ENCODE assay signal across 8 cellular contexts in the genomic region with DNA sequence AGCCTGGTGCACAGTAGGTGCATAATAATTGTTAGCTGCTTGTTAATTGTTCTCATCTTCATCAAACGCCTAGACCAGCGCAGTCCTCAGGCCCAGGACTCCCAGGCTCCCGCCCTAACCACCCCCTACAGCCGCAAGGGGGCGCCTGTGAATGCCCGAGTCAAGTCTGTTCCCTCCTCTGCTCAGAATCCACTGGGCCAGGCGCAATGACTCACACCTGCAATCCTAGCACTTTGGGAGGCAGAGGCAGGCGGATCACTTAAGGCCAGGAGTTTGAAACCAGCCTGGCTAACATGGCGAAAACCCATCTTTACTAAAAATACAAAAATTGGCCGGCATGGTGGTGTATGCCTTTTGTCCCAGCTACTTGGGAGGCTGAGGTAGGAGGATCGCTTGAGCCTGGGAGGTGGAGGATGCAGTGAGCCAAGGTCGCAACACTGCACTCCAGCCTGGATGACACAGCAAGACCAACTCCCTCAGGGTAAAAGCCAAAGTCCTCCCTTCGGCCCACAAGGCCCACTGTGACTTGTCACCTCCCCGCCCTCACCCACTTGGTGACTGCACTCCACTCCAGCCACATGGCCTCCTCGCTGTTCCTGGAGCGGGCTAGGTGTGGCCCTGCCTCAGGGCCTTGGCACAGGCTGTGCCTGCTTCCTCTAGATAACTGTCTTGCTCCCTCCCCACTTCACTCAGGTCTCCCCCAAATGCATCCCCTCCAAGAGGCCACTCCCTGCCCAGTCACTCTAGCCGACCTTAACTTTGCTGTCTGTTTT. TPM values are rescaled to one million over a fixed set of nuclear protein-coding genes. Genes with fewer than 3 reads are reported as not detected.
DNase-seq lines count a peak whose midpoint lies in the region; ATAC-seq and TF ChIP-seq lines count a peak whose summit lies in the region.

No MANE protein-coding gene starts in this region.

- TF ChIP-seq CTCF in C4-2B (conservative IDR thresholded peaks at IDR 0.05) = peak; percentile 86; the same call in 1 of the 2 replicates
- peak; percentile 66 for TF ChIP-seq CTCF in HL-60 (IDR thresholded peaks at IDR 0.05; ENCODE audit: insufficient read depth, low read length)

- peak; percentile 47 to 72 for DNase-seq in HL-60 (ENCODE audit: low read depth in 1 of 2, low spot score in 1 of 2)
- peak; percentile 60 to 92 for DNase-seq in SJSA1 (ENCODE audit: low read depth in 1 of 2, low spot score in 2 of 2)
- peak; percentile 88 for DNase-seq in activated effector memory CD4-positive, alpha-beta T cell treated with anti-CD3 and anti-CD28 coated beads, Interleukin-2, amount 50 U/mL, for 16 hours
- DNase-seq in glomerular visceral epithelial cell (ENCODE audit: extremely low spot score) = peak; percentile 83
- DNase-seq in pulmonary artery endothelial cell (ENCODE audit: low read depth, low spot score) = peak; percentile 33

- no peak overlapping the region for H3K27ac ChIP-seq in C4-2B
- H3K27ac ChIP-seq in HL-60 (replicated peaks) = no peak overlapping the region
- no peak overlapping the region for H3K27ac ChIP-seq in SJSA1

- ATAC-seq in HG02870 (IDR thresholded peaks at IDR 0.05; ENCODE audit: unreplicated experiment) (no peak), HG03354 (IDR thresholded peaks at IDR 0.05; ENCODE audit: poor library complexity, severe bottlenecking, unreplicated experiment) (no peak)

- H3K36me3 ChIP-seq in SJSA1 = peaks cover 16% of the 10 kb centered on the region; the same call in 1 of the 2 replicates

- H3K4me1 ChIP-seq in SJSA1 (replicated peaks) = no peaks in the 10 kb centered on the region

- H3K4me3 ChIP-seq in HL-60 (replicated peaks; ENCODE audit: insufficient read depth, low read length) (no peak overlapping the region), SJSA1 (no peak overlapping the region)

- H3K9me3 ChIP-seq in SJSA1 (replicated peaks) = no peaks in the 10 kb centered on the region

- H3K27me3 ChIP-seq in HL-60 (ENCODE audit: insufficient read depth, poor library complexity, severe bottlenecking) (no peaks in the 10 kb centered on the region), SJSA1 (replicated peaks) (no peaks in the 10 kb centered on the region)

RNA-seq across cellular contexts. Expression of gene ZNF653, which starts 9.1 kb away (rescaled TPM):
- total RNA-seq in SJSA1 (2014; rRNA removed; shearing (Covaris generic)) = 2.3 and 4.8 TPM in 2 replicates
- 5.5 and 6.0 TPM in 2 replicates for total RNA-seq in pulmonary artery endothelial cell

RNA-seq across cellular contexts. Expression of gene ELAVL3, which starts 15.7 kb away (rescaled TPM):
- total RNA-seq in SJSA1 (2014; rRNA removed; shearing (Covaris generic)) = 1.3 TPM in 1 of 2 replicates, not detected in the other
- not detected in 2 replicates for total RNA-seq in pulmonary artery endothelial cell

RNA-seq across cellular contexts. Expression of gene ECSIT, which starts 32.4 kb away (rescaled TPM):
- 29.5 and 60.6 TPM in 2 replicates for total RNA-seq in SJSA1 (2014; rRNA removed; shearing (Covaris generic))
- 34.9 and 55.2 TPM in 2 replicates for total RNA-seq in pulmonary artery endothelial cell

RNA-seq across cellular contexts. Expression of gene CNN1, which starts 42.1 kb away (rescaled TPM):
- total RNA-seq in SJSA1 (2014; rRNA removed; shearing (Covaris generic)) = 73.5 and 93.9 TPM in 2 replicates
- 0.07 and 0.35 TPM in 2 replicates for total RNA-seq in pulmonary artery endothelial cell

Comparison
In these comparisons a context has a peak if more than half of its experiments do, and no peak if none do; other contexts are left out.
1. DNase-seq: peak in every context shown above with its lines; median percentile 88 in activated effector memory CD4-positive, alpha-beta T cell treated with anti-CD3 and anti-CD28 coated beads, Interleukin-2, amount 50 U/mL, for 16 hours; 83 in glomerular visceral epithelial cell; 76 in SJSA1; 60 in HL-60; 33 in pulmonary artery endothelial cell.